ENCODE assay signal across 14 cellular contexts in genomic region chr5:139386039-139386438, GRCh38. TPM values are rescaled to one million over a fixed set of nuclear protein-coding genes. Genes with fewer than 3 reads are reported as not detected.
DNase-seq lines count a peak whose midpoint lies in the region; ATAC-seq and TF ChIP-seq lines count a peak whose summit lies in the region.
"Had no signal": no experiment of that assay in that cellular context is flagged by ENCODE, and none has a peak within 500 bp of the region (broad histone marks: within the 10 kb centered on the region; RNA-seq: fewer than 3 reads in every experiment).

No MANE protein-coding gene starts in this region.

- H3K4me1 ChIP-seq in esophagus squamous epithelium: peaks cover 25 to 55% (median 38%) of the 10 kb centered on the region in 3 donors

- H3K27ac ChIP-seq in esophagus squamous epithelium (peak overlapping the region; percentile 43 to 81 (median 77)), coronary artery (no peak overlapping the region)

- TF ChIP-seq CTCF in esophagus squamous epithelium (IDR thresholded peaks at IDR 0.05): no peak
- no peak for TF ChIP-seq CTCF in coronary artery (IDR thresholded peaks at IDR 0.05)

- H3K27me3 Mint-ChIP-seq in stimulated activated naive CD8-positive, alpha-beta T cell treated with anti-CD3 and anti-CD28 coated beads, Interleukin-15, Interleukin-2, amounts not matched to agents 100 ng/mL and 50 ng/mL, for 24 hours: no peaks in the 10 kb centered on the region
- H3K27me3 Mint-ChIP-seq in stimulated activated naive CD8-positive, alpha-beta T cell treated with anti-CD3 and anti-CD28 coated beads, Interleukin-15, amount 100 ng/mL, for 72 hours: no peaks in the 10 kb centered on the region

- intact Hi-C loops in esophagus squamous epithelium (cut with DNase I): no loop called here

- H3K27me3 ChIP-seq in esophagus squamous epithelium: no peaks in the 10 kb centered on the region
- H3K27me3 ChIP-seq: dorsolateral prefrontal cortex had no signal

- TF ChIP-seq POLR2A in esophagus squamous epithelium (IDR thresholded peaks at IDR 0.05): no peak

- peaks cover 55% of the 10 kb centered on the region for H3K4me1 Mint-ChIP-seq in stimulated activated naive CD8-positive, alpha-beta T cell treated with anti-CD3 and anti-CD28 coated beads, Interleukin-15, Interleukin-2, amounts not matched to agents 100 ng/mL and 50 ng/mL, for 24 hours (ENCODE audit: low read depth)
- peaks cover 70% of the 10 kb centered on the region for H3K4me1 Mint-ChIP-seq in stimulated activated naive CD8-positive, alpha-beta T cell treated with anti-CD3 and anti-CD28 coated beads, Interleukin-15, amount 100 ng/mL, for 72 hours

- WGBS in esophagus squamous epithelium, 2 donors: 19 to 38% methylated on average over 5 of the region's 5 CpGs

- ATAC-seq in stimulated activated naive CD8-positive, alpha-beta T cell treated with anti-CD3 and anti-CD28 coated beads, Interleukin-15, amount 100 ng/mL, for 72 hours: no peak

- H3K9me3 ChIP-seq in esophagus squamous epithelium: no peaks in the 10 kb centered on the region

- no peaks in the 10 kb centered on the region for H3K9me3 Mint-ChIP-seq in stimulated activated naive CD8-positive, alpha-beta T cell treated with anti-CD3 and anti-CD28 coated beads, Interleukin-15, Interleukin-2, amounts not matched to agents 100 ng/mL and 50 ng/mL, for 24 hours
- no peaks in the 10 kb centered on the region for H3K9me3 Mint-ChIP-seq in stimulated activated naive CD8-positive, alpha-beta T cell treated with anti-CD3 and anti-CD28 coated beads, Interleukin-15, amount 100 ng/mL, for 72 hours

- no peaks in the 10 kb centered on the region for H3K36me3 Mint-ChIP-seq in stimulated activated naive CD8-positive, alpha-beta T cell treated with anti-CD3 and anti-CD28 coated beads, Interleukin-15, Interleukin-2, amounts not matched to agents 100 ng/mL and 50 ng/mL, for 24 hours (ENCODE audit: low read depth)

- no peak overlapping the region for H3K27ac Mint-ChIP-seq in stimulated activated naive CD8-positive, alpha-beta T cell treated with anti-CD3 and anti-CD28 coated beads, Interleukin-15, Interleukin-2, amounts not matched to agents 100 ng/mL and 50 ng/mL, for 24 hours
- H3K27ac Mint-ChIP-seq in stimulated activated naive CD8-positive, alpha-beta T cell treated with anti-CD3 and anti-CD28 coated beads, Interleukin-15, amount 100 ng/mL, for 72 hours: no peak overlapping the region

- peak overlapping the region; percentile 2 for H3K4me3 Mint-ChIP-seq in stimulated activated naive CD8-positive, alpha-beta T cell treated with anti-CD3 and anti-CD28 coated beads, Interleukin-15, Interleukin-2, amounts not matched to agents 100 ng/mL and 50 ng/mL, for 24 hours
- no peak overlapping the region for H3K4me3 Mint-ChIP-seq in stimulated activated naive CD8-positive, alpha-beta T cell treated with anti-CD3 and anti-CD28 coated beads, Interleukin-15, amount 100 ng/mL, for 72 hours

- DNase-seq in stimulated activated naive CD8-positive, alpha-beta T cell treated with anti-CD3 and anti-CD28 coated beads, Interleukin-15, amount 100 ng/mL, for 72 hours: no peak
- DNase-seq in RPMI8226: peak; percentile 28
- no peak for DNase-seq in esophagus squamous epithelium (lab: John Stamatoyannopoulos, UW)
- DNase-seq in Ammon's horn (ENCODE audit: low spot score): no peak
- DNase-seq in coronary artery (ENCODE audit: low spot score): no peak
- DNase-seq in NAMALWA (ENCODE audit: low spot score): no peak
- no peak for DNase-seq in pons (ENCODE audit: low spot score)
- DNase-seq: dorsolateral prefrontal cortex; NCI-H1105 treated with DMSO at 0.1 percent for 48 hours; nucleus accumbens; stimulated activated CD4-positive, alpha-beta T cell treated with anti-CD3 and anti-CD28 coated beads, Interleukin-12 subunit alpha, Interleukin-12 subunit beta, amount 100 ng/mL, for 4 hours had no signal

- no peak overlapping the region for H3K4me3 ChIP-seq in esophagus squamous epithelium
- H3K4me3 ChIP-seq in coronary artery: no peak overlapping the region

- no peaks in the 10 kb centered on the region for H3K36me3 ChIP-seq in esophagus squamous epithelium

RNA-seq across cellular contexts. Expression of gene SLC23A1, which starts 2.9 kb away (rescaled TPM):
- total RNA-seq in esophagus squamous epithelium: 1 to 10 TPM in 1 of 4 donors, not detected in 3; 6.4 TPM
- total RNA-seq: glomerular endothelial cell had no signal

RNA-seq across cellular contexts. Expression of gene MZB1, which starts 3.7 kb away (rescaled TPM):
- total RNA-seq in esophagus squamous epithelium: 10 to 100 TPM in 1 of 4 donors, 1 to 10 TPM in 1, under 1 TPM in 2; 0.49 to 11.0 (median 2.0) TPM
- total RNA-seq: lower leg skin had no signal

RNA-seq across cellular contexts. Expression of gene PROB1, which starts 8.9 kb away (rescaled TPM):
- 1 to 10 TPM in 3 of 4 donors, under 1 TPM in 1; 0.95 to 1.8 (median 1.0) TPM for total RNA-seq in esophagus squamous epithelium

RNA-seq across cellular contexts. Expression of gene SPATA24, which starts 17.9 kb away (rescaled TPM):
- 1 to 10 TPM; 1.5 to 5.9 (median 5.5) TPM for total RNA-seq in esophagus squamous epithelium

RNA-seq across cellular contexts. Expression of gene PAIP2, which starts 44.4 kb away (rescaled TPM):
- 10 to 100 TPM; 33.7 to 69.0 (median 57.6) TPM for total RNA-seq in esophagus squamous epithelium

Comparison
In these comparisons a context has a peak if more than half of its experiments do, and no peak if none do; other contexts are left out.
1. H3K27ac ChIP-seq: peak in esophagus squamous epithelium (4 of 4); none in coronary artery (0 of 2).